In the genomic region with DNA sequence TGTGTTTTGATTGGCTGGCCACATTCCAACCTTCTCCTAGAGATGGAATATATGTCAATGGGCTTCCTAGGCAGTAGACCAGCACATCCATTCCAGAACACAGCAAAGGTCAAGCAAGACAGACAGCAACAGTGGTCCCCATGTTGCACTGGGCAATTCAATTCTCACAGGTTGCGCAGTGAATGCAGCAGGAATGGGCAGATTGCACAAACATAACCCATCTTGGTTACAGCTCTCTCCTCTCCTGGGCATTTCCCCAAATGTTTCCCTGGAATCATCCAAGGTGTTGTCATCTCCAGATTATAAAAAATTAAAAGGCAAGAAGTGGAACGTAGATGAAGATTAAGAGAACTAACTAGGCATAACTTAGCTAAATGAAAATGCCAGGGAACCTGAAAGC, we compare ENCODE assay signal across 29 cellular contexts.
"Had no signal": no experiment of that assay in that cellular context is flagged by ENCODE, and none has a peak within 500 bp of the region (broad histone marks: within the 10 kb centered on the region; RNA-seq: fewer than 3 reads in every experiment).

No MANE protein-coding gene starts in this region.

- H3K36me3 Mint-ChIP-seq: activated naive CD8-positive, alpha-beta T cell had no signal

- H3K36me3 ChIP-seq: colonic mucosa, esophagus squamous epithelium, WERI-Rb-1 had no signal

- H3K4me1 ChIP-seq: body of pancreas, colonic mucosa had no signal

- H3K9me3 ChIP-seq: body of pancreas, colonic mucosa, esophagus squamous epithelium had no signal

- H3K4me1 Mint-ChIP-seq: activated B cell treated with CpG ODN at 0.5 μM for 24 hours; activated T-helper 17 cell treated with anti-CD3 and anti-CD28 coated beads, Interleukin-2, amount 50 U/mL, for 72 hours; T-helper 17 cell had no signal

- H3K27ac Mint-ChIP-seq: activated B cell treated with CpG ODN at 0.5 μM for 24 hours; activated CD8-positive, alpha-beta T cell treated with anti-CD3 and anti-CD28 coated beads for 36 hours; activated naive CD8-positive, alpha-beta T cell; activated T-helper 17 cell treated with anti-CD3 and anti-CD28 coated beads, Interleukin-2, amount 50 U/mL, for 72 hours; T-helper 17 cell; T-helper 2 cell treated with Interferon-gamma antibody and Interleukin-4, amounts not matched to agents 5 μg/mL and 100 μg/mL, for 36 hours had no signal

- ATAC-seq: activated CD4-positive, CD25-positive, alpha-beta regulatory T cell treated with anti-CD3 and anti-CD28 coated beads, Interleukin-2, amount 50 U/mL, for 24 hours; activated CD8-positive, alpha-beta T cell treated with anti-CD3 and anti-CD28 coated beads for 36 hours; activated T-cell treated with anti-CD3 and anti-CD28 coated beads, Interleukin-2, amount 50 U/mL, for 4 hours; activated T-helper 17 cell treated with anti-CD3 and anti-CD28 coated beads, Interleukin-2, amount 50 U/mL, for 72 hours; body of pancreas; T-helper 17 cell had no signal

- H3K9me3 Mint-ChIP-seq: activated B cell treated with CpG ODN at 0.5 μM for 24 hours; activated CD8-positive, alpha-beta T cell treated with anti-CD3 and anti-CD28 coated beads for 36 hours; activated T-cell treated with anti-CD3 and anti-CD28 coated beads, Interleukin-2, amount 50 U/mL, for 4 hours; activated T-helper 17 cell treated with anti-CD3 and anti-CD28 coated beads, Interleukin-2, amount 50 U/mL, for 72 hours; T-helper 2 cell treated with Interferon-gamma antibody and Interleukin-4, amounts not matched to agents 5 μg/mL and 100 μg/mL, for 36 hours had no signal

- H3K27me3 ChIP-seq: colonic mucosa, esophagus squamous epithelium had no signal

- H3K4me3 Mint-ChIP-seq: activated B cell treated with CpG ODN at 0.5 μM for 24 hours; activated CD8-positive, alpha-beta T cell treated with anti-CD3 and anti-CD28 coated beads for 36 hours; activated naive CD8-positive, alpha-beta T cell; activated T-cell treated with anti-CD3 and anti-CD28 coated beads, Interleukin-2, amount 50 U/mL, for 4 hours; activated T-helper 17 cell treated with anti-CD3 and anti-CD28 coated beads, Interleukin-2, amount 50 U/mL, for 72 hours; T-helper 17 cell; T-helper 2 cell treated with Interferon-gamma antibody and Interleukin-4, amounts not matched to agents 5 μg/mL and 100 μg/mL, for 36 hours had no signal

- H3K4me3 ChIP-seq: body of pancreas, colonic mucosa, esophagus squamous epithelium had no signal

- H3K27ac ChIP-seq: body of pancreas, colonic mucosa, epithelial cell of prostate, esophagus squamous epithelium, WERI-Rb-1 had no signal

- DNase-seq: activated B cell treated with CpG ODN at 0.5 μM for 24 hours; activated CD4-positive, alpha-beta T cell treated with anti-CD3 and anti-CD28 coated beads for 48 hours; activated CD4-positive, alpha-beta T cell treated with anti-CD3 and anti-CD28 coated beads, Interleukin-2, amount 50 U/mL, for 1 hour; activated CD4-positive, alpha-beta T cell treated with anti-CD3 and anti-CD28 coated beads, Interleukin-2, amount 50 U/mL, for 48 hours; activated CD8-positive, alpha-beta memory T cell treated with anti-CD3 and anti-CD28 coated beads for 24 hours; activated CD8-positive, alpha-beta T cell treated with anti-CD3 and anti-CD28 coated beads for 36 hours; activated effector memory CD4-positive, alpha-beta T cell treated with Interleukin-2 at 50 U/mL for 16 hours; activated gamma-delta T cell treated with Interleukin-2 at 50 U/mL for 16 hours; activated naive CD4-positive, alpha-beta T cell treated with anti-CD3 and anti-CD28 coated beads, Interleukin-2, amount 50 U/mL, for 16 hours; activated naive CD4-positive, alpha-beta T cell treated with Interleukin-2 at 50 U/mL for 16 hours; activated T-cell treated with anti-CD3 and anti-CD28 coated beads, Interleukin-2, amount 50 U/mL, for 4 hours; amniotic stem cell; anterior cingulate cortex; body of pancreas; central memory CD4-positive, alpha-beta T cell; cerebellar nuclear complex; colonic mucosa; effector CD8-positive, alpha-beta T cell; esophagus squamous epithelium; foreskin melanocyte; T-helper 1 cell; T-helper 17 cell; T1000; WERI-Rb-1 had no signal
